In genomic region chr15:29822100-29822684, GRCh38 we compare ENCODE assay signal across 8 cellular contexts. TPM values are rescaled to one million over a fixed set of nuclear protein-coding genes. Genes with fewer than 3 reads are reported as not detected.
DNase-seq lines count a peak whose midpoint lies in the region; ATAC-seq, FAIRE-seq and TF ChIP-seq lines count a peak whose summit lies in the region.

Gene TJP1, minus strand, starts transcription at chr15:29822468. Its CDS starts 440 bp downstream, at chr15:29822028.

- H3K4me2 ChIP-seq in astrocyte (ENCODE audit: low read length) (peak within 1 kb of the TSS; percentile 99), osteoblast (ENCODE audit: insufficient read depth, low read length) (peak within 1 kb of the TSS; percentile 97)

- FAIRE-seq in astrocyte (lab: Jason Lieb, UNC) (no peak), GM19239 (lab: Jason Lieb, UNC) (no peak)

- peak; percentile 82 to 96 (median 93) for ATAC-seq in heart right ventricle
- no peak for ATAC-seq in HG03469 (IDR thresholded peaks at IDR 0.05; ENCODE audit: unreplicated experiment)

- H3K36me3 ChIP-seq in astrocyte (ENCODE audit: insufficient read depth, low read length) (no peaks in the 10 kb centered on the region), heart right ventricle (no peaks in the 10 kb centered on the region), osteoblast (ENCODE audit: insufficient read depth, low read length) (no peaks in the 10 kb centered on the region)

- no peak for DNase-seq in T-helper 1 cell
- DNase-seq in NCI-H2081 (lab: John Stamatoyannopoulos, UW) = peak; percentile 64 to 73
- peak; percentile 49 for DNase-seq in astrocyte (ENCODE audit: low read depth)
- peak; percentile 80 to 84 for DNase-seq in heart right ventricle
- peak; percentile 94 for DNase-seq in osteoblast (ENCODE audit: insufficient read length, low spot score, missing footprints)
- no peak for DNase-seq in GM19239 (ENCODE audit: insufficient read length, low spot score)

- H3K27me3 Mint-ChIP-seq in T-helper 1 cell treated with Interleukin-12 subunit alpha and Interleukin-12 subunit beta and Interleukin-4 antibody, amounts not matched to agents 30 μg/mL and 1 μg/mL, for 36 hours (ENCODE audit: low read depth) = peaks cover 64% of the 10 kb centered on the region
- no peaks in the 10 kb centered on the region for H3K27me3 Mint-ChIP-seq in astrocyte (ENCODE audit: low read depth, unreplicated experiment)

- H3K9me3 Mint-ChIP-seq in T-helper 1 cell treated with Interleukin-12 subunit alpha and Interleukin-12 subunit beta and Interleukin-4 antibody, amounts not matched to agents 30 μg/mL and 1 μg/mL, for 36 hours = peaks cover 25% of the 10 kb centered on the region
- no peaks in the 10 kb centered on the region for H3K9me3 Mint-ChIP-seq in astrocyte (ENCODE audit: unreplicated experiment)

- peak within 1 kb of the TSS; percentile 79 for H3K4me3 ChIP-seq in astrocyte (ENCODE audit: insufficient read depth, low read depth, low read length)
- H3K4me3 ChIP-seq in heart right ventricle = peak within 1 kb of the TSS; percentile 56 to 91 (median 76)
- peak within 1 kb of the TSS; percentile 86 for H3K4me3 ChIP-seq in osteoblast (ENCODE audit: insufficient read depth, low read length)

- H3K27ac Mint-ChIP-seq in T-helper 1 cell treated with Interleukin-12 subunit alpha and Interleukin-12 subunit beta and Interleukin-4 antibody, amounts not matched to agents 30 μg/mL and 1 μg/mL, for 36 hours = peak within 1 kb of the TSS; percentile 23
- H3K27ac Mint-ChIP-seq in astrocyte (ENCODE audit: unreplicated experiment) = peak within 1 kb of the TSS; percentile 96

- peak within 1 kb of the TSS; percentile 82 for H3K9ac ChIP-seq in astrocyte (ENCODE audit: low read length)

- H3K4me1 Mint-ChIP-seq in T-helper 1 cell treated with Interleukin-12 subunit alpha and Interleukin-12 subunit beta and Interleukin-4 antibody, amounts not matched to agents 30 μg/mL and 1 μg/mL, for 36 hours (ENCODE audit: low read depth) = peaks cover 9% of the 10 kb centered on the region
- H3K4me1 Mint-ChIP-seq in astrocyte (ENCODE audit: low read depth, unreplicated experiment) = peaks cover 28% of the 10 kb centered on the region

- H3K27me3 ChIP-seq in astrocyte (ENCODE audit: insufficient read depth, low read length) (peaks cover 5% of the 10 kb centered on the region), heart right ventricle (peaks cover 0 to 79% (median 0%) of the 10 kb centered on the region in 7 donors), osteoblast (ENCODE audit: insufficient read depth, low read length) (no peaks in the 10 kb centered on the region)

- no peak within 1 kb of the TSS for H3K4me3 Mint-ChIP-seq in T-helper 1 cell treated with Interleukin-12 subunit alpha and Interleukin-12 subunit beta and Interleukin-4 antibody, amounts not matched to agents 30 μg/mL and 1 μg/mL, for 36 hours
- peak within 1 kb of the TSS; percentile 91 for H3K4me3 Mint-ChIP-seq in astrocyte (ENCODE audit: unreplicated experiment)

- peak within 1 kb of the TSS; percentile 88 for H2AFZ ChIP-seq in astrocyte (ENCODE audit: low read depth, low read length)
- peak within 1 kb of the TSS; percentile 97 for H2AFZ ChIP-seq in osteoblast (ENCODE audit: low read length)

- 1% methylated on average over 47 to 80 of the region's 80 CpGs for WGBS in heart right ventricle, 2 donors

- peaks cover 40% of the 10 kb centered on the region for H4K20me1 ChIP-seq in astrocyte (ENCODE audit: insufficient read depth, low read length)
- peaks cover 17% of the 10 kb centered on the region for H4K20me1 ChIP-seq in osteoblast (ENCODE audit: insufficient read depth, low read length)

- peaks cover 14% of the 10 kb centered on the region for H3K4me1 ChIP-seq in astrocyte (ENCODE audit: insufficient read depth, low read length)
- H3K4me1 ChIP-seq in heart right ventricle = peaks cover 4 to 64% (median 29%) of the 10 kb centered on the region in 9 donors
- peaks cover 31% of the 10 kb centered on the region for H3K4me1 ChIP-seq in osteoblast (ENCODE audit: insufficient read depth, low read length)

- intact Hi-C loops in heart right ventricle (cut with DNase I) = loop anchor here in 7 of 10 donors (1.0 to 10.0 kb wide), 7 partner anchors 49 to 105 kb away; no protein-coding TSS in a partner anchor

- H3K9me3 ChIP-seq in astrocyte (ENCODE audit: insufficient read depth, low read depth, low read length) = no peaks in the 10 kb centered on the region
- peaks cover 0 to 5% (median 0%) of the 10 kb centered on the region in 11 donors for H3K9me3 ChIP-seq in heart right ventricle
- no peaks in the 10 kb centered on the region for H3K9me3 ChIP-seq in osteoblast (ENCODE audit: low read depth, low read length)

- H3K27ac ChIP-seq in astrocyte (ENCODE audit: low read depth, low read length) = peak within 1 kb of the TSS; percentile 94
- H3K27ac ChIP-seq in heart right ventricle = peak within 1 kb of the TSS; percentile 92 to 99 (median 98)
- H3K27ac ChIP-seq in osteoblast (ENCODE audit: low read depth, low read length) = peak within 1 kb of the TSS; percentile 95

- H3K79me2 ChIP-seq in astrocyte (ENCODE audit: insufficient read depth, low read length) (peaks cover 43% of the 10 kb centered on the region), osteoblast (ENCODE audit: insufficient read depth, low read length) (peaks cover 42% of the 10 kb centered on the region)

- H3K36me3 Mint-ChIP-seq in T-helper 1 cell treated with Interleukin-12 subunit alpha and Interleukin-12 subunit beta and Interleukin-4 antibody, amounts not matched to agents 30 μg/mL and 1 μg/mL, for 36 hours (ENCODE audit: low read depth) = peaks cover 4% of the 10 kb centered on the region
- H3K36me3 Mint-ChIP-seq in astrocyte (ENCODE audit: low read depth, unreplicated experiment) = no peaks in the 10 kb centered on the region

- TF ChIP-seq CTCF in astrocyte (IDR thresholded peaks at IDR 0.05; ENCODE audit: insufficient read depth, low read depth, low read length) (no peak), heart right ventricle (IDR thresholded peaks at IDR 0.05) (no peak), osteoblast (IDR thresholded peaks at IDR 0.05; ENCODE audit: extremely low read depth, low read depth, low read length) (no peak)

RNA-seq across cellular contexts. Expression of gene TJP1, which starts in this region (rescaled TPM):
- total RNA-seq in astrocyte = 118 and 137 TPM in 2 replicates
- 100 to 1,000 TPM in 8 of 10 donors, 10 to 100 TPM in 2; 89.0 to 166 (median 126) TPM for total RNA-seq in heart right ventricle
- polyA plus RNA-seq in heart right ventricle = 10 to 100 TPM; 22.8 to 32.8 TPM
- total RNA-seq in osteoblast = 74.3 and 86.9 TPM in 2 replicates

Comparison
In these comparisons a context has a peak if more than half of its experiments do, and no peak if none do; other contexts are left out.
1. DNase-seq: peak in NCI-H2081 (2 of 2), astrocyte (single experiment), heart right ventricle (2 of 2) and osteoblast (single experiment); none in T-helper 1 cell (0 of 5) and GM19239 (single experiment).
2. Peak in every context shown above with its lines, with median percentiles within 50 percentile points of each other: H3K27ac ChIP-seq and H3K4me3 ChIP-seq.